1 cellular context compared by ENCODE assay signal in genomic region chr15:67542462-67543347, GRCh38.
TF ChIP-seq lines count a peak whose summit lies in the region.

Gene MAP2K5 (plus strand): TSS chr15:67542703. CDS start chr15:67543336, 633 bp downstream.

TF ChIP-seq in HepG2, 621 proteins besides CTCF, POLR2A, EP300 and RAD21 (continued from another document and continues in another):
- TF ChIP-seq HNF1B (CRISPR knock-in tag; IDR thresholded peaks at IDR 0.05) (peak; percentile 44; the same call in 1 of the 2 replicates), ZBTB39 (CRISPR knock-in tag; IDR thresholded peaks at IDR 0.05) (no peak), ZKSCAN1 (IDR thresholded peaks at IDR 0.05; ENCODE audit: low read length) (no peak), ZBTB42 (CRISPR knock-in tag; IDR thresholded peaks at IDR 0.05) (no peak), HOXA7 (CRISPR knock-in tag; IDR thresholded peaks at IDR 0.05) (no peak), SRY (CRISPR knock-in tag; IDR thresholded peaks at IDR 0.05) (no peak; the same call in 1 of the 2 replicates), SOX13 (IDR thresholded peaks at IDR 0.05) (no peak), SOX13 (CRISPR knock-in tag; conservative IDR thresholded peaks at IDR 0.05 in 1 of 2, IDR thresholded peaks at IDR 0.05 in 1 of 2) (0 out of 4 replicates have a peak, but pooled peaks of 1 of the 2 experiments have one; percentile 17), NR0B2 (CRISPR knock-in tag; IDR thresholded peaks at IDR 0.05) (peak; percentile 84; the same call in 1 of the 2 replicates), SIN3B (IDR thresholded peaks at IDR 0.05; ENCODE audit: low read length) (no peak), MAF1 (CRISPR knock-in tag; IDR thresholded peaks at IDR 0.05; ENCODE audit: borderline replicate concordance) (no peak), KDM6A (CRISPR knock-in tag; IDR thresholded peaks at IDR 0.05; ENCODE audit: low read depth) (no peak), CEBPG (CRISPR knock-in tag; IDR thresholded peaks at IDR 0.05) (no peak), NFYB (CRISPR knock-in tag; IDR thresholded peaks at IDR 0.05) (no peak), SP1 (IDR thresholded peaks at IDR 0.05) (no peak), SP1 (CRISPR knock-in tag; IDR thresholded peaks at IDR 0.05) (no peak), ZNF207 (IDR thresholded peaks at IDR 0.05; ENCODE audit: borderline replicate concordance) (no peak), ATAD3A (CRISPR knock-in tag; IDR thresholded peaks at IDR 0.05) (no peak), TRIM22 (IDR thresholded peaks at IDR 0.05) (no peak), ZKSCAN5 (CRISPR knock-in tag; IDR thresholded peaks at IDR 0.05) (no peak), PBX2 (CRISPR knock-in tag; IDR thresholded peaks at IDR 0.05) (no peak), BCL6 (CRISPR knock-in tag; IDR thresholded peaks at IDR 0.05) (0 out of 2 replicates have a peak, but pooled peaks have one; percentile 13), ZBTB1 (CRISPR knock-in tag; IDR thresholded peaks at IDR 0.05; ENCODE audit: borderline replicate concordance) (no peak), NAIF1 (CRISPR knock-in tag; IDR thresholded peaks at IDR 0.05; ENCODE audit: borderline replicate concordance) (no peak), ZNF720 (CRISPR knock-in tag; IDR thresholded peaks at IDR 0.05) (no peak), ZFP41 (CRISPR knock-in tag; IDR thresholded peaks at IDR 0.05; ENCODE audit: borderline replicate concordance) (no peak), TRAFD1 (CRISPR knock-in tag; IDR thresholded peaks at IDR 0.05; ENCODE audit: borderline replicate concordance) (no peak), THAP9 (CRISPR knock-in tag; IDR thresholded peaks at IDR 0.05; ENCODE audit: borderline replicate concordance) (no peak; the same call in 1 of the 2 replicates), KMT2B (CRISPR knock-in tag; IDR thresholded peaks at IDR 0.05) (peak; percentile 94), ISL2 (CRISPR knock-in tag; IDR thresholded peaks at IDR 0.05) (peak; percentile 57), ZNF431 (CRISPR knock-in tag; IDR thresholded peaks at IDR 0.05; ENCODE audit: borderline replicate concordance, low read depth) (0 out of 2 replicates have a peak, but pooled peaks have one; percentile 59), ZNF563 (CRISPR knock-in tag; IDR thresholded peaks at IDR 0.05) (no peak), RBFOX2 (IDR thresholded peaks at IDR 0.05; ENCODE audit: low read depth, low read length) (peak; percentile 95), ZBTB40 (IDR thresholded peaks at IDR 0.05) (no peak), ZBTB40 (CRISPR knock-in tag; IDR thresholded peaks at IDR 0.05) (no peak; the same call in 1 of the 2 replicates), ZSCAN31 (CRISPR knock-in tag; IDR thresholded peaks at IDR 0.05; ENCODE audit: low read depth) (0 out of 2 replicates have a peak, but pooled peaks have one; percentile 58), FOXO4 (CRISPR knock-in tag; conservative IDR thresholded peaks at IDR 0.05) (no peak), TEAD3 (CRISPR knock-in tag; optimal IDR thresholded peaks at IDR 0.05; ENCODE audit: borderline replicate concordance) (no peak), JUND (CRISPR knock-in tag; IDR thresholded peaks at IDR 0.05) (no peak), KDM3A (CRISPR knock-in tag; IDR thresholded peaks at IDR 0.05; ENCODE audit: low read depth) (no peak)
